2 cellular contexts compared by ENCODE assay signal in genomic region chr10:78462221-78462620, GRCh38.
TF ChIP-seq lines count a peak whose summit lies in the region.

No MANE protein-coding gene starts in this region.

TF ChIP-seq in HepG2, 621 proteins besides CTCF, POLR2A, EP300 and RAD21:
- no peak for TF ChIP-seq REXO4 (CRISPR knock-in tag; IDR thresholded peaks at IDR 0.05; ENCODE audit: borderline replicate concordance)
- TF ChIP-seq TFDP1 (CRISPR knock-in tag; IDR thresholded peaks at IDR 0.05; ENCODE audit: borderline replicate concordance), result no peak
- no peak for TF ChIP-seq ATF7 (IDR thresholded peaks at IDR 0.05)
- no peak for TF ChIP-seq ATF7 (CRISPR knock-in tag; IDR thresholded peaks at IDR 0.05)
- TF ChIP-seq MED1 (CRISPR knock-in tag; IDR thresholded peaks at IDR 0.05), result no peak
- no peak for TF ChIP-seq NR3C1 (CRISPR knock-in tag; IDR thresholded peaks at IDR 0.05)
- no peak for TF ChIP-seq ZNF598 (CRISPR knock-in tag; IDR thresholded peaks at IDR 0.05; ENCODE audit: borderline replicate concordance)
- no peak for TF ChIP-seq AGO2 (optimal IDR thresholded peaks at IDR 0.05; ENCODE audit: low read depth, low read length)
- no peak for TF ChIP-seq TCF12 (IDR thresholded peaks at IDR 0.05)
- no peak for TF ChIP-seq TCF12 (CRISPR knock-in tag; IDR thresholded peaks at IDR 0.05)
- TF ChIP-seq TAF1 (CRISPR knock-in tag; IDR thresholded peaks at IDR 0.05), result no peak
- TF ChIP-seq DR1 (CRISPR knock-in tag; IDR thresholded peaks at IDR 0.05), result no peak
- TF ChIP-seq ZNF552 (CRISPR knock-in tag; IDR thresholded peaks at IDR 0.05; ENCODE audit: borderline replicate concordance), result no peak

TF ChIP-seq in WTC11, 78 proteins besides CTCF, POLR2A, EP300 and RAD21:
- TF ChIP-seq ETV6 (CRISPR knock-in tag; IDR thresholded peaks at IDR 0.05) (no peak), EMX1 (CRISPR knock-in tag; IDR thresholded peaks at IDR 0.05) (no peak), HMGA2 (CRISPR knock-in tag; IDR thresholded peaks at IDR 0.05) (no peak), SOX15 (CRISPR knock-in tag; IDR thresholded peaks at IDR 0.05) (no peak), ZNF121 (CRISPR knock-in tag; IDR thresholded peaks at IDR 0.05) (no peak), AR (CRISPR knock-in tag; IDR thresholded peaks at IDR 0.05) (no peak), ZNF423 (CRISPR knock-in tag; IDR thresholded peaks at IDR 0.05) (no peak), ATF1 (CRISPR knock-in tag; IDR thresholded peaks at IDR 0.05) (no peak), TCF7 (CRISPR knock-in tag; IDR thresholded peaks at IDR 0.05; ENCODE audit: low read depth) (no peak), USF1 (CRISPR knock-in tag; IDR thresholded peaks at IDR 0.05) (no peak), PREB (CRISPR knock-in tag; IDR thresholded peaks at IDR 0.05; ENCODE audit: borderline replicate concordance) (no peak), TP53 (CRISPR knock-in tag; IDR thresholded peaks at IDR 0.05) (no peak), OVOL2 (CRISPR knock-in tag; IDR thresholded peaks at IDR 0.05; ENCODE audit: borderline replicate concordance) (no peak), HMGXB4 (CRISPR knock-in tag; IDR thresholded peaks at IDR 0.05) (no peak), FOXK1 (CRISPR knock-in tag; IDR thresholded peaks at IDR 0.05) (no peak), ZSCAN18 (CRISPR knock-in tag; IDR thresholded peaks at IDR 0.05) (no peak), ZNF396 (CRISPR knock-in tag; IDR thresholded peaks at IDR 0.05; ENCODE audit: borderline replicate concordance) (no peak)
